Comparison of ENCODE assay signal across 8 cellular contexts in genomic region chr10:52215745-52216361, GRCh38.
A peak's percentile ranks its signal among the peaks of the same experiment; 100 is the strongest.
DNase-seq lines count a peak whose midpoint lies in the region; ATAC-seq lines count a peak whose summit lies in the region.

No MANE protein-coding gene starts in this region.

- no peak overlapping the region for H3K9ac ChIP-seq in NT2/D1 (ENCODE audit: insufficient read length, low read depth)
- peak overlapping the region; percentile 36 for H3K9ac ChIP-seq in adipocyte (ENCODE audit: low read length)
- no peak overlapping the region for H3K9ac ChIP-seq in skeletal muscle tissue (ENCODE audit: low read depth in 1 of 3, low read length in 3 of 3)

- intact Hi-C loops in left ventricle myocardium superior (cut with micrococcal nuclease): loop anchor here (5.0 kb wide), 1 partner anchor 1219 kb away; no protein-coding TSS in a partner anchor

- ATAC-seq in GM19463 (IDR thresholded peaks at IDR 0.05; ENCODE audit: unreplicated experiment): peak; percentile 68
- peak; percentile 77 for ATAC-seq in HG03439 (IDR thresholded peaks at IDR 0.05; ENCODE audit: unreplicated experiment)
- ATAC-seq in left ventricle myocardium superior: peak; percentile 64

- DNase-seq in NCI-H1092 treated with DMSO at 0.1 percent for 48 hours (lab: John Stamatoyannopoulos, UW): peak; percentile 35
- DNase-seq in NCI-H1092 (lab: John Stamatoyannopoulos, UW): no peak
- peak; percentile 54 for DNase-seq in NT2/D1 (ENCODE audit: low read depth, low spot score)
- peak; percentile 88 for DNase-seq in adipocyte (ENCODE audit: low read depth)
- no peak for DNase-seq in left ventricle myocardium superior

- H3K27ac ChIP-seq in skeletal muscle tissue (ENCODE audit: low read depth, low read length): peak overlapping the region; percentile 61

- H3K27me3 ChIP-seq in NT2/D1 (ENCODE audit: insufficient read depth, insufficient read length) (no peaks in the 10 kb centered on the region), adipocyte (replicated peaks; ENCODE audit: control insufficient read depth, insufficient read depth, low read length) (no peaks in the 10 kb centered on the region), skeletal muscle tissue (ENCODE audit: control insufficient read depth in 3 of 3, insufficient read depth in 3 of 3, low read length in 3 of 3) (no peaks in the 10 kb centered on the region)

- H3K36me3 ChIP-seq in NT2/D1 (ENCODE audit: insufficient read depth, insufficient read length, low read length) (no peaks in the 10 kb centered on the region), adipocyte (ENCODE audit: control insufficient read depth, insufficient read depth, low read length, severe bottlenecking) (no peaks in the 10 kb centered on the region), skeletal muscle tissue (ENCODE audit: control insufficient read depth in 3 of 3, insufficient read depth in 3 of 3, low read length in 3 of 3) (no peaks in the 10 kb centered on the region)

- H3K4me3 ChIP-seq in NT2/D1 (ENCODE audit: insufficient read length, low read depth) (no peak overlapping the region), adipocyte (ENCODE audit: low read length) (no peak overlapping the region), skeletal muscle tissue (ENCODE audit: low read length in 3 of 3) (no peak overlapping the region)

- H3K4me1 ChIP-seq in NT2/D1 (ENCODE audit: insufficient read depth, insufficient read length) (no peaks in the 10 kb centered on the region), adipocyte (ENCODE audit: control insufficient read depth, insufficient read depth, low read length) (peaks cover 36% of the 10 kb centered on the region), skeletal muscle tissue (ENCODE audit: control insufficient read depth in 3 of 3, insufficient read depth in 3 of 3, low read length in 3 of 3) (peaks cover 5 to 16% (median 10%) of the 10 kb centered on the region in 3 donors)

- no peaks in the 10 kb centered on the region for H3K9me3 ChIP-seq in NT2/D1 (ENCODE audit: insufficient read depth, low read length)
- H3K9me3 ChIP-seq in adipocyte (ENCODE audit: control insufficient read depth, low read length): no peaks in the 10 kb centered on the region
- H3K9me3 ChIP-seq in skeletal muscle tissue (ENCODE audit: control insufficient read depth in 3 of 3, low read length in 3 of 3): no peaks in the 10 kb centered on the region

Comparison
In these comparisons a context has a peak if more than half of its experiments do, and no peak if none do; other contexts are left out.
1. DNase-seq: peak in NCI-H1092 treated with DMSO at 0.1 percent for 48 hours (single experiment), NT2/D1 (single experiment) and adipocyte (single experiment); none in NCI-H1092 (single experiment) and left ventricle myocardium superior (single experiment).
2. Peak in every context shown above with its lines, with median percentiles within 50 percentile points of each other: ATAC-seq.